ENCODE assay signal across 21 cellular contexts in the genomic region with DNA sequence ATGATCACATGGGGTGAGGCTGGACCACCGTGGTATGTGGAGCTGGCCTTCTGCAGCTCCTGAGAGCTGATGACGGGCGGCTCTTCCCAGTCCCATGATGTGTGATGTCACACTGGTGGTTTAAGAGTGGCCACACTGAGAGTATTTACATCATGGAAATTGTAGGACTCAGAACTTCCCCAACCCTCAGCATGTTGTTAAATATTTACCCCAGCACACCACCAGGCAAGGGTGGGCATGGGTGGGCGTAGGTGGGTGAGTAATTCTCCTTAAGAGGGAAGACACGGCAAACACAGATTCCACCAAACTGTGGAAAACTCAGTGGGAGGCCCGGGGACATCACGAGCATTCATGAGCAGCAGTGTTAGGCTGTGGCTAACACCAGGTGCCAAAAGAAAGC.
DNase-seq lines count a peak whose midpoint lies in the region; ATAC-seq, FAIRE-seq and TF ChIP-seq lines count a peak whose summit lies in the region.
"Had no signal": no experiment of that assay in that cellular context is flagged by ENCODE, and none has a peak within 500 bp of the region (broad histone marks: within the 10 kb centered on the region; RNA-seq: fewer than 3 reads in every experiment).

No MANE protein-coding gene starts in this region.

- no peak overlapping the region for H3K9ac ChIP-seq in neural progenitor cell

- no peak overlapping the region for H3K4me2 ChIP-seq in neural progenitor cell

- no peak overlapping the region for H3K4me3 Mint-ChIP-seq in neural progenitor cell
- no peak overlapping the region for H3K4me3 Mint-ChIP-seq in progenitor cell of endocrine pancreas (ENCODE audit: low read depth)

- DNase-seq in activated naive CD4-positive, alpha-beta T cell treated with Interleukin-2 at 50 U/mL for 16 hours: peak; percentile 27
- no peak for DNase-seq in activated naive CD4-positive, alpha-beta T cell treated with anti-CD3 and anti-CD28 coated beads, Interleukin-2, amount 50 U/mL, for 72 hours (ENCODE audit: low spot score in 2 of 2)
- DNase-seq in RCC 7860 (ENCODE audit: low spot score): peak; percentile 79
- DNase-seq in fibroblast of peridontal ligament (ENCODE audit: extremely low read depth): peak; percentile 9
- DNase-seq in neural progenitor cell (ENCODE audit: low spot score): no peak
- no peak for DNase-seq in breast epithelium (ENCODE audit: low spot score in 2 of 2)
- no peak for DNase-seq in progenitor cell of endocrine pancreas (ENCODE audit: low spot score, unreplicated experiment)
- DNase-seq: DMS53, GDM1, GOT3, NCI-H1105, NCI-H146, NCI-H2029 treated with DMSO at 0.1 percent for 48 hours, NCI-H2171 treated with DMSO at 0.1 percent for 48 hours, NCI-H526, OCI-M1 had no signal

- H3K9me3 ChIP-seq in neural progenitor cell (ENCODE audit: low read depth) (no peaks in the 10 kb centered on the region), breast epithelium (no peaks in the 10 kb centered on the region)

- no peak for ATAC-seq in activated naive CD4-positive, alpha-beta T cell treated with anti-CD3 and anti-CD28 coated beads, Interleukin-2, amount 50 U/mL, for 72 hours
- ATAC-seq in GM18505 (IDR thresholded peaks at IDR 0.05; ENCODE audit: unreplicated experiment): no peak
- ATAC-seq: Right ventricle myocardium inferior had no signal

- TF ChIP-seq CTCF in neural progenitor cell (IDR thresholded peaks at IDR 0.05) (no peak), breast epithelium (IDR thresholded peaks at IDR 0.05) (no peak), progenitor cell of endocrine pancreas (IDR thresholded peaks at IDR 0.05; ENCODE audit: unreplicated experiment) (no peak)

- H3F3A ChIP-seq in neural progenitor cell (ENCODE audit: low read depth): peaks cover 7% of the 10 kb centered on the region

- no peak for TF ChIP-seq POLR2A in GM18505 (IDR thresholded peaks at IDR 0.05; ENCODE audit: borderline replicate concordance, extremely low read depth, insufficient read depth, insufficient read length)
- no peak for TF ChIP-seq POLR2A in breast epithelium (IDR thresholded peaks at IDR 0.05)

- H2AFZ ChIP-seq in neural progenitor cell (replicated peaks): no peak overlapping the region

- intact Hi-C loops in breast epithelium (cut with DNase I; ENCODE audit: low total_unique reads): no loop called here

- H3K27me3 Mint-ChIP-seq in neural progenitor cell (ENCODE audit: insufficient read depth, low read depth): no peaks in the 10 kb centered on the region
- H3K27me3 Mint-ChIP-seq in progenitor cell of endocrine pancreas: no peaks in the 10 kb centered on the region

- H3K27ac Mint-ChIP-seq in activated naive CD4-positive, alpha-beta T cell treated with anti-CD3 and anti-CD28 coated beads, Interleukin-2, amount 50 U/mL, for 72 hours: no peak overlapping the region
- H3K27ac Mint-ChIP-seq in neural progenitor cell (no peak overlapping the region), progenitor cell of endocrine pancreas (no peak overlapping the region)
- H3K27ac Mint-ChIP-seq: IgD-negative memory B cell had no signal

- no peaks in the 10 kb centered on the region for H3K36me3 Mint-ChIP-seq in activated naive CD4-positive, alpha-beta T cell treated with anti-CD3 and anti-CD28 coated beads, Interleukin-2, amount 50 U/mL, for 72 hours
- H3K36me3 Mint-ChIP-seq in neural progenitor cell (no peaks in the 10 kb centered on the region), progenitor cell of endocrine pancreas (ENCODE audit: insufficient read depth) (no peaks in the 10 kb centered on the region)
- H3K36me3 Mint-ChIP-seq: IgD-negative memory B cell had no signal

- peak; percentile 7 for FAIRE-seq in RCC 7860 (lab: Jason Lieb, UNC)

- H3K79me2 ChIP-seq in neural progenitor cell (ENCODE audit: low read depth): no peaks in the 10 kb centered on the region

- peaks cover 9% of the 10 kb centered on the region for H3K4me1 ChIP-seq in neural progenitor cell
- H3K4me1 ChIP-seq in breast epithelium: no peaks in the 10 kb centered on the region

- H3K9me3 Mint-ChIP-seq in activated naive CD4-positive, alpha-beta T cell treated with anti-CD3 and anti-CD28 coated beads, Interleukin-2, amount 50 U/mL, for 72 hours: no peaks in the 10 kb centered on the region
- no peaks in the 10 kb centered on the region for H3K9me3 Mint-ChIP-seq in neural progenitor cell
- H3K9me3 Mint-ChIP-seq in progenitor cell of endocrine pancreas (ENCODE audit: low read depth): no peaks in the 10 kb centered on the region
- H3K9me3 Mint-ChIP-seq: IgD-negative memory B cell had no signal

- H3K36me3 ChIP-seq in neural progenitor cell: no peaks in the 10 kb centered on the region
- no peaks in the 10 kb centered on the region for H3K36me3 ChIP-seq in breast epithelium

- H3K27me3 ChIP-seq in neural progenitor cell (no peaks in the 10 kb centered on the region), breast epithelium (no peaks in the 10 kb centered on the region)

- H3K4me3 ChIP-seq in neural progenitor cell (no peak overlapping the region), breast epithelium (no peak overlapping the region)

- H3K27ac ChIP-seq in neural progenitor cell (peak overlapping the region; percentile 24), breast epithelium (no peak overlapping the region)
- H3K27ac ChIP-seq: 22Rv1, C4-2B had no signal

- H3K4me1 Mint-ChIP-seq in neural progenitor cell (peaks cover 3% of the 10 kb centered on the region), progenitor cell of endocrine pancreas (ENCODE audit: low read depth) (peaks cover 9% of the 10 kb centered on the region)

- no peaks in the 10 kb centered on the region for H4K20me1 ChIP-seq in neural progenitor cell (ENCODE audit: low read depth)

Comparison
In these comparisons a context has a peak if more than half of its experiments do, and no peak if none do; other contexts are left out.
1. DNase-seq: peak in activated naive CD4-positive, alpha-beta T cell treated with Interleukin-2 at 50 U/mL for 16 hours (single experiment), RCC 7860 (single experiment) and fibroblast of peridontal ligament (single experiment); none in activated naive CD4-positive, alpha-beta T cell treated with anti-CD3 and anti-CD28 coated beads, Interleukin-2, amount 50 U/mL, for 72 hours (0 of 2), neural progenitor cell (single experiment), breast epithelium (0 of 2) and progenitor cell of endocrine pancreas (single experiment).